Comparison of ENCODE assay signal across 16 cellular contexts in the genomic region with DNA sequence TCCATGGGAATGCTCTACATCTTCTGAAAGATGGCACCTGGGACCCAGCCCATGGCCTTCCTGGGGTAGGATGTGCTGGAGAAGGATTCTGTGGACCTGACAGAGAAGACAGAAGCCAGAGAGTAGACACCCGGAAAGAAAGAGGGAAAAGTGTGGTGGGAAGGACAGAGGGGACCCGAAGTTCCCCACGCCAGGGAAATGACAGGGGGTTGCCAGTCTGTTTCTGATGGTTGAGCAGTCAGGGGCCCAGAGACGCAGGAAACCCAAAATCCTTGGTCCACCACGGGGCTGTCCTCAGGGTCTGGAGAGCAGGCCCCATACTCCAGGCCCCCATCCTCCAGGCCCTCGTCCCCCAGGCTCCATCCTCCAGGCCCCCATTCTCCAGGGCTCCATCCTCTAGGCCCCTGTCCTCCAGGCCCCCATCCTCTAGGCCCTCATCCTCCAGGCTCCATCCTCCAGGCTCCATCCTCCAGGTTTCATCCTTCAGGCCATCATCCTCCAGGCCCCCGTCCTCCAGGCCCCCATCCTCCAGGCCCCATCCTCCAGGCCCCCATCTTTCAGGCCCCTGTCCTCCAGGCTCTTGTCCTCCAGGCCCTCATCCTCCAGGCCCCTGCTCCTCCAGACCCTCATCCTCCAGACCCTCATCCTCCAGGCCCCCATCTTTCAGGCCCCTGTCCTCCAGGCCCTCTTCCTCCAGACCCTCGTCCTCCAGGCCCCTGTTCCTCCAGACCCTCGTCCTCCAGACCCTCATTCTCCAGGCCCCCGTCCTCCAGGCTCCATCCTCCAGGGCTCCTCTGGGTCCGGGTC. TPM values are rescaled to one million over a fixed set of nuclear protein-coding genes. Genes with fewer than 3 reads are reported as not detected.
"Had no signal": no experiment of that assay in that cellular context is flagged by ENCODE, and none has a peak within 500 bp of the region (broad histone marks: within the 10 kb centered on the region; RNA-seq: fewer than 3 reads in every experiment).

No MANE protein-coding gene starts in this region.

- H3K4me3 Mint-ChIP-seq: T-helper 17 cell, WTC11 had no signal

- H3K27me3 ChIP-seq: breast epithelium, transverse colon had no signal

- H3K4me1 Mint-ChIP-seq: T-helper 17 cell, WTC11 had no signal

- H3K27ac Mint-ChIP-seq: T-helper 17 cell, WTC11 had no signal

- DNase-seq: glutamatergic neuron; mammary epithelial cell; SIG-M5; stimulated activated CD4-positive, alpha-beta T cell treated with anti-CD3 and anti-CD28 coated beads, Interleukin-4, amount 100 ng/mL, for 4 hours; T-helper 17 cell; transverse colon had no signal

- H3K4me1 ChIP-seq: breast epithelium, transverse colon had no signal

- H3K36me3 ChIP-seq: breast epithelium, transverse colon had no signal

- H3K27ac ChIP-seq: breast epithelium, transverse colon had no signal

- H3K4me3 ChIP-seq: breast epithelium, mucosa of descending colon, transverse colon had no signal

- H3K27me3 Mint-ChIP-seq: naive thymus-derived CD8-positive, alpha-beta T cell; T-helper 17 cell had no signal

- H3K36me3 Mint-ChIP-seq: WTC11 had no signal

- ATAC-seq: esophagus mucosa; naive thymus-derived CD8-positive, alpha-beta T cell; T-helper 17 cell; WTC11 had no signal

RNA-seq across cellular contexts. Expression of a gene that starts 1.0 kb away (rescaled TPM):
- total RNA-seq: aorta; breast epithelium; chondrocyte; esophagus mucosa; mammary epithelial cell; naive thymus-derived CD8-positive, alpha-beta T cell; omental fat pad; skeletal muscle tissue; subcutaneous adipose tissue; T-helper 17 cell had no signal

RNA-seq across cellular contexts. Expression of a gene that starts 14.5 kb away (rescaled TPM):
- total RNA-seq: aorta; chondrocyte; esophagus mucosa; mammary epithelial cell; naive thymus-derived CD8-positive, alpha-beta T cell; omental fat pad; skeletal muscle tissue; subcutaneous adipose tissue; T-helper 17 cell had no signal

RNA-seq across cellular contexts. Expression of a gene that starts 36.6 kb away (rescaled TPM):
- total RNA-seq: mammary epithelial cell; naive thymus-derived CD8-positive, alpha-beta T cell; T-helper 17 cell had no signal

RNA-seq across cellular contexts. Expression of a gene that starts 44.0 kb away (rescaled TPM):
- total RNA-seq: chondrocyte, skeletal muscle tissue had no signal

RNA-seq across cellular contexts. Expression of a gene that starts 51.9 kb away (rescaled TPM):
- total RNA-seq: chondrocyte, mammary epithelial cell, WTC11 had no signal
